In genomic region chr4:129095811-129096454, GRCh38 we compare ENCODE assay signal across 8 cellular contexts. TPM values are rescaled to one million over a fixed set of nuclear protein-coding genes. Genes with fewer than 3 reads are reported as not detected.
DNase-seq lines count a peak whose midpoint lies in the region; ATAC-seq and TF ChIP-seq lines count a peak whose summit lies in the region.

Gene C4orf33 (plus strand): TSS chr4:129096152. CDS start chr4:129102611, 6,459 bp downstream.

- H3K4me3 ChIP-seq in Caco-2 (ENCODE audit: low read depth, low read length) (peak within 1 kb of the TSS; percentile 57), foreskin fibroblast (ENCODE audit: low read depth in 1 of 2, low read length in 2 of 2) (peak within 1 kb of the TSS; percentile 58 to 78), neuron (ENCODE audit: low read length) (peak within 1 kb of the TSS; percentile 72), subcutaneous abdominal adipose tissue (ENCODE audit: low read depth in 1 of 5, low read length in 5 of 5) (peak within 1 kb of the TSS; percentile 84 to 97 (median 91))

- H3K27ac ChIP-seq in subcutaneous abdominal adipose tissue (ENCODE audit: low read depth, low read length), result peak within 1 kb of the TSS; percentile 95

- peak; percentile 69 to 70 for DNase-seq in Caco-2
- DNase-seq in HS-27A (ENCODE audit: low read depth), result peak; percentile 23
- DNase-seq in activated effector memory CD4-positive, alpha-beta T cell treated with anti-CD3 and anti-CD28 coated beads, Interleukin-2, amount 50 U/mL, for 16 hours, result peak; percentile 91
- peak; percentile 53 to 83 for DNase-seq in foreskin fibroblast

- H3K27ac Mint-ChIP-seq in Caco-2 (ENCODE audit: unreplicated experiment), result peak within 1 kb of the TSS; percentile 98

- H3K4me3 Mint-ChIP-seq in Caco-2 (ENCODE audit: unreplicated experiment), result peak within 1 kb of the TSS; percentile 100

- TF ChIP-seq CTCF in Caco-2 (IDR thresholded peaks at IDR 0.05; ENCODE audit: insufficient read depth in 1 of 2, low read depth in 1 of 2, low read length in 1 of 2, severe bottlenecking in 1 of 2, unreplicated experiment in 1 of 2), result no peak
- TF ChIP-seq CTCF in foreskin fibroblast (IDR thresholded peaks at IDR 0.05; ENCODE audit: low read depth, low read length), result no peak

- no peaks in the 10 kb centered on the region for H3K9me3 Mint-ChIP-seq in Caco-2 (ENCODE audit: unreplicated experiment)

- H3K9ac ChIP-seq in subcutaneous abdominal adipose tissue (ENCODE audit: low read length in 5 of 5), result peak within 1 kb of the TSS; percentile 86 to 95 (median 89)

- peaks cover 8% of the 10 kb centered on the region for H3K4me1 Mint-ChIP-seq in Caco-2 (ENCODE audit: low read depth, unreplicated experiment)

- TF ChIP-seq POLR2A in Raji (IDR thresholded peaks at IDR 0.05; ENCODE audit: insufficient read depth, low read depth, low read length), result peak; percentile 52

- no TSS peak for BruUV-seq in Caco-2 (replicated peaks; lab: Mats Ljungman, UMichigan)

- H3K36me3 ChIP-seq in Caco-2 (ENCODE audit: control insufficient read depth, insufficient read depth, low read length), result no peaks in the 10 kb centered on the region
- no peaks in the 10 kb centered on the region for H3K36me3 ChIP-seq in neuron (ENCODE audit: insufficient read depth, low read length)
- H3K36me3 ChIP-seq in subcutaneous abdominal adipose tissue (ENCODE audit: control insufficient read depth in 5 of 5, insufficient read depth in 5 of 5, low read length in 5 of 5), result no peaks in the 10 kb centered on the region

- intact Hi-C loops in Caco-2 (cut with micrococcal nuclease; ENCODE audit: unreplicated experiment), result loop anchor here (10.0 kb wide), 1 partner anchor 521 kb away; no protein-coding TSS in a partner anchor

- H3K36me3 Mint-ChIP-seq in Caco-2 (ENCODE audit: insufficient read depth, unreplicated experiment), result no peaks in the 10 kb centered on the region

- CTCF ChIA-PET in Caco-2 (lab: Charles Lee), result no interaction called here

- POLR2A ChIA-PET in Caco-2 (lab: Charles Lee), result interaction anchor here (0.5 kb wide), 1 partner anchor 1259 kb away, joined by 3 read pairs; no protein-coding TSS in a partner anchor

- no peaks in the 10 kb centered on the region for H3K9me3 ChIP-seq in Caco-2
- H3K9me3 ChIP-seq in neuron (ENCODE audit: low read length), result no peaks in the 10 kb centered on the region
- no peaks in the 10 kb centered on the region for H3K9me3 ChIP-seq in subcutaneous abdominal adipose tissue (ENCODE audit: control insufficient read depth in 5 of 5, low read length in 5 of 5)

- no peaks in the 10 kb centered on the region for H3K27me3 Mint-ChIP-seq in Caco-2 (ENCODE audit: insufficient read depth, unreplicated experiment)

- H2AFZ ChIP-seq in neuron (ENCODE audit: low read depth, low read length), result peak within 1 kb of the TSS; percentile 65

- ATAC-seq in GM19468 (IDR thresholded peaks at IDR 0.05; ENCODE audit: extremely low read depth, unreplicated experiment), result peak; percentile 24

- peaks cover 7% of the 10 kb centered on the region; the same call in 1 of the 2 replicates for H3K4me1 ChIP-seq in Caco-2
- H3K4me1 ChIP-seq in neuron (ENCODE audit: insufficient read depth, low read length), result peaks cover 30% of the 10 kb centered on the region
- peaks cover 5 to 25% (median 17%) of the 10 kb centered on the region in 5 donors for H3K4me1 ChIP-seq in subcutaneous abdominal adipose tissue (ENCODE audit: control insufficient read depth in 5 of 5, insufficient read depth in 5 of 5, low read length in 5 of 5)

- no peaks in the 10 kb centered on the region for H3K27me3 ChIP-seq in Caco-2 (replicated peaks; ENCODE audit: control insufficient read depth, insufficient read depth, low read length)
- no peaks in the 10 kb centered on the region for H3K27me3 ChIP-seq in neuron (ENCODE audit: insufficient read depth, low read length)
- no peaks in the 10 kb centered on the region for H3K27me3 ChIP-seq in subcutaneous abdominal adipose tissue (ENCODE audit: control insufficient read depth in 5 of 5, insufficient read depth in 4 of 5, low read length in 5 of 5)

RNA-seq across cellular contexts. Expression of gene C4orf33, which starts in this region (rescaled TPM):
- 6.2 TPM in 2 replicates for total RNA-seq in Caco-2 (2022)

Comparison
In these comparisons a context has a peak if more than half of its experiments do, and no peak if none do; other contexts are left out.
1. Peak in every context shown above with its lines: DNase-seq, ATAC-seq, H3K4me3 ChIP-seq and H3K27ac ChIP-seq.
2. DNase-seq: peak in every context shown above with its lines; median percentile 91 in activated effector memory CD4-positive, alpha-beta T cell treated with anti-CD3 and anti-CD28 coated beads, Interleukin-2, amount 50 U/mL, for 16 hours; 70 in Caco-2; 68 in foreskin fibroblast; 23 in HS-27A.